Comparison of ENCODE assay signal across 9 cellular contexts in genomic region chr12:94263905-94264655, GRCh38.
DNase-seq lines count a peak whose midpoint lies in the region; ATAC-seq and TF ChIP-seq lines count a peak whose summit lies in the region.
"Had no signal": no experiment of that assay in that cellular context is flagged by ENCODE, and none has a peak within 500 bp of the region (broad histone marks: within the 10 kb centered on the region; RNA-seq: fewer than 3 reads in every experiment).

No MANE protein-coding gene starts in this region.

- peaks cover 21% of the 10 kb centered on the region for H3K36me3 Mint-ChIP-seq in activated CD4-positive, alpha-beta T cell treated with anti-CD3 and anti-CD28 coated beads for 36 hours (ENCODE audit: low read depth)
- H3K36me3 Mint-ChIP-seq in glutamatergic neuron (ENCODE audit: unreplicated experiment) = no peaks in the 10 kb centered on the region
- peaks cover 55% of the 10 kb centered on the region for H3K36me3 Mint-ChIP-seq in stimulated activated effector memory CD8-positive, alpha-beta T cell treated with anti-CD3 and anti-CD28 coated beads, Interleukin-12 subunit alpha, Interleukin-12 subunit beta, amount 100 ng/mL, for 72 hours

- intact Hi-C loops in activated CD4-positive, alpha-beta T cell treated with anti-CD3 and anti-CD28 coated beads for 36 hours (cut with DNase I, micrococcal nuclease) = loop anchor here (1.0 to 10.0 kb wide), 7 partner anchors 115 to 799 kb away; partner anchors contain the start of genes CEP83 (in 2 of the 2), CRADD (in 1 of the 2), MRPL42 (in 1 of the 2) and PLXNC1 (in 1 of the 2)

- H3K27me3 Mint-ChIP-seq in activated CD4-positive, alpha-beta T cell treated with anti-CD3 and anti-CD28 coated beads for 36 hours = no peaks in the 10 kb centered on the region
- H3K27me3 Mint-ChIP-seq in glutamatergic neuron (ENCODE audit: unreplicated experiment) = no peaks in the 10 kb centered on the region

- H3K27me3 ChIP-seq in OCI-LY1 (ENCODE audit: insufficient read depth, low read length) = no peaks in the 10 kb centered on the region

- peak overlapping the region; percentile 14 for H3K27ac Mint-ChIP-seq in activated CD4-positive, alpha-beta T cell treated with anti-CD3 and anti-CD28 coated beads for 36 hours
- H3K27ac Mint-ChIP-seq in glutamatergic neuron (ENCODE audit: unreplicated experiment) = no peak overlapping the region
- peak overlapping the region; percentile 94 for H3K27ac Mint-ChIP-seq in stimulated activated effector memory CD8-positive, alpha-beta T cell treated with anti-CD3 and anti-CD28 coated beads, Interleukin-12 subunit alpha, Interleukin-12 subunit beta, amount 100 ng/mL, for 72 hours

- no peak overlapping the region for H3K4me3 ChIP-seq in OCI-LY1 (ENCODE audit: low read depth, low read length, poor library complexity, severe bottlenecking)

- H3K79me2 ChIP-seq in OCI-LY1 (ENCODE audit: insufficient read depth, low read length) = no peaks in the 10 kb centered on the region

- no peak overlapping the region for H3K4me2 ChIP-seq in OCI-LY1 (ENCODE audit: low read length)

- no peaks in the 10 kb centered on the region for H4K20me1 ChIP-seq in OCI-LY1 (ENCODE audit: insufficient read depth, low read length)

- no peak for TF ChIP-seq CTCF in OCI-LY1 (IDR thresholded peaks at IDR 0.05; ENCODE audit: low read length)
- no peak for TF ChIP-seq CTCF in glutamatergic neuron (IDR thresholded peaks at IDR 0.05; ENCODE audit: partially characterized antibody, unreplicated experiment)

- H3K9me2 ChIP-seq in OCI-LY1 (ENCODE audit: low read depth, low read length) = no peaks in the 10 kb centered on the region

- DNase-seq in activated CD4-positive, alpha-beta T cell treated with anti-CD3 and anti-CD28 coated beads for 36 hours = no peak
- DNase-seq in activated CD4-positive, alpha-beta T cell treated with anti-CD3 and anti-CD28 coated beads, Interleukin-2, amount 50 U/mL, for 1 hour = no peak
- DNase-seq in glutamatergic neuron = no peak
- DNase-seq in stimulated activated effector memory CD8-positive, alpha-beta T cell treated with anti-CD3 and anti-CD28 coated beads, Interleukin-12 subunit alpha, Interleukin-12 subunit beta, amount 100 ng/mL, for 72 hours (ENCODE audit: low spot score in 2 of 2) = no peak
- DNase-seq in NCI-H1436 (lab: John Stamatoyannopoulos, UW) = no peak
- DNase-seq: retina had no signal

- 0 out of 2 replicates have a peak, but pooled peaks cover 4% of the 10 kb centered on the region for H3F3A ChIP-seq in OCI-LY1 (ENCODE audit: insufficient read depth, low read length)

- peak overlapping the region; percentile 64 for H3K27ac ChIP-seq in OCI-LY1 (ENCODE audit: low read depth, low read length, poor library complexity, severe bottlenecking)

- H3K4me3 Mint-ChIP-seq in activated CD4-positive, alpha-beta T cell treated with anti-CD3 and anti-CD28 coated beads for 36 hours = no peak overlapping the region
- H3K4me3 Mint-ChIP-seq in glutamatergic neuron (ENCODE audit: unreplicated experiment) = peak overlapping the region; percentile 40
- H3K4me3 Mint-ChIP-seq in stimulated activated effector memory CD8-positive, alpha-beta T cell treated with anti-CD3 and anti-CD28 coated beads, Interleukin-12 subunit alpha, Interleukin-12 subunit beta, amount 100 ng/mL, for 72 hours = peak overlapping the region; percentile 82

- H3K9me3 Mint-ChIP-seq in activated CD4-positive, alpha-beta T cell treated with anti-CD3 and anti-CD28 coated beads for 36 hours (ENCODE audit: low read depth) = no peaks in the 10 kb centered on the region
- H3K9me3 Mint-ChIP-seq in glutamatergic neuron (ENCODE audit: unreplicated experiment) = no peaks in the 10 kb centered on the region
- no peaks in the 10 kb centered on the region for H3K9me3 Mint-ChIP-seq in stimulated activated effector memory CD8-positive, alpha-beta T cell treated with anti-CD3 and anti-CD28 coated beads, Interleukin-12 subunit alpha, Interleukin-12 subunit beta, amount 100 ng/mL, for 72 hours

- no peaks in the 10 kb centered on the region; the same call in 1 of the 2 replicates for H3K36me3 ChIP-seq in OCI-LY1 (ENCODE audit: insufficient read depth, low read length)

- POLR2A ChIA-PET in activated CD4-positive, alpha-beta T cell treated with anti-CD3 and anti-CD28 coated beads for 36 hours (lab: Charles Lee) = no interaction called here

- H3K9me3 ChIP-seq in OCI-LY1 (ENCODE audit: low read length) = no peaks in the 10 kb centered on the region

- peaks cover 28% of the 10 kb centered on the region for H3K4me1 ChIP-seq in OCI-LY1 (ENCODE audit: insufficient read depth, low read length, severe bottlenecking)

- ATAC-seq in activated CD4-positive, alpha-beta T cell treated with anti-CD3 and anti-CD28 coated beads for 36 hours = no peak
- no peak for ATAC-seq in stimulated activated effector memory CD8-positive, alpha-beta T cell treated with anti-CD3 and anti-CD28 coated beads, Interleukin-12 subunit alpha, Interleukin-12 subunit beta, amount 100 ng/mL, for 72 hours
- ATAC-seq in GM19397 (IDR thresholded peaks at IDR 0.05; ENCODE audit: unreplicated experiment) (no peak), HG03039 (IDR thresholded peaks at IDR 0.05; ENCODE audit: unreplicated experiment) (no peak)

- no peak overlapping the region for H3K9ac ChIP-seq in OCI-LY1 (ENCODE audit: low read length)

- CTCF ChIA-PET in activated CD4-positive, alpha-beta T cell treated with anti-CD3 and anti-CD28 coated beads for 36 hours (lab: Charles Lee) = no interaction called here

- H3K4me1 Mint-ChIP-seq in activated CD4-positive, alpha-beta T cell treated with anti-CD3 and anti-CD28 coated beads for 36 hours = peaks cover 59% of the 10 kb centered on the region
- H3K4me1 Mint-ChIP-seq in glutamatergic neuron (ENCODE audit: low read depth, unreplicated experiment) = no peaks in the 10 kb centered on the region
- H3K4me1 Mint-ChIP-seq in stimulated activated effector memory CD8-positive, alpha-beta T cell treated with anti-CD3 and anti-CD28 coated beads, Interleukin-12 subunit alpha, Interleukin-12 subunit beta, amount 100 ng/mL, for 72 hours = peaks cover 50% of the 10 kb centered on the region

- H2AFZ ChIP-seq in OCI-LY1 (ENCODE audit: low read length) = no peak overlapping the region
